ENCODE assay signal across 9 cellular contexts in genomic region chr2:157747695-157748370, GRCh38.
A peak's percentile ranks its signal among the peaks of the same experiment; 100 is the strongest.
DNase-seq lines count a peak whose midpoint lies in the region; ATAC-seq and TF ChIP-seq lines count a peak whose summit lies in the region.
"Had no signal": no experiment of that assay in that cellular context is flagged by ENCODE, and none has a peak within 500 bp of the region (broad histone marks: within the 10 kb centered on the region; RNA-seq: fewer than 3 reads in every experiment).

No MANE protein-coding gene starts in this region.

- DNase-seq in GM04503 (ENCODE audit: low read depth) = peak; percentile 76
- peak; percentile 72 to 79 for DNase-seq in cardiac fibroblast (ENCODE audit: low read depth in 2 of 2)
- DNase-seq in non-pigmented ciliary epithelial cell (ENCODE audit: low read depth) = peak; percentile 35
- no peak for DNase-seq in effector CD4-positive, alpha-beta T cell
- DNase-seq: NCI-H446 treated with DMSO at 0.1 percent for 48 hours had no signal

- TF ChIP-seq CTCF in cardiac fibroblast (IDR thresholded peaks at IDR 0.05; ENCODE audit: low read depth, low read length) = no peak

- no peak overlapping the region for H3K4me3 ChIP-seq in cardiac fibroblast (replicated peaks in 1 of 2; ENCODE audit: low read depth in 2 of 2, low read length in 2 of 2)

- ATAC-seq in HG02642 (IDR thresholded peaks at IDR 0.05; ENCODE audit: poor library complexity, unreplicated experiment) = peak; percentile 51
- no peak for ATAC-seq in HG02840 (IDR thresholded peaks at IDR 0.05; ENCODE audit: low FRiP score, unreplicated experiment)
- ATAC-seq in GM21423 (IDR thresholded peaks at IDR 0.05; ENCODE audit: unreplicated experiment) = no peak
- no peak for ATAC-seq in HG03039 (IDR thresholded peaks at IDR 0.05; ENCODE audit: unreplicated experiment)
